10 cellular contexts compared by ENCODE assay signal in genomic region chr3:159796744-159797143, GRCh38. TPM values are rescaled to one million over a fixed set of nuclear protein-coding genes. Genes with fewer than 3 reads are reported as not detected.
DNase-seq lines count a peak whose midpoint lies in the region; ATAC-seq and TF ChIP-seq lines count a peak whose summit lies in the region.
"Had no signal": no experiment of that assay in that cellular context is flagged by ENCODE, and none has a peak within 500 bp of the region (broad histone marks: within the 10 kb centered on the region; RNA-seq: fewer than 3 reads in every experiment).

No MANE protein-coding gene starts in this region.

- no peak for TF ChIP-seq CTCF in sigmoid colon (IDR thresholded peaks at IDR 0.05)

- 55 to 70% methylated on average over 1 of the region's 1 CpG for WGBS in sigmoid colon, 2 donors

- peaks cover 0 to 99% (median 92%) of the 10 kb centered on the region in 4 donors for H3K4me1 ChIP-seq in sigmoid colon
- H3K4me1 ChIP-seq in effector memory CD4-positive, alpha-beta T cell (ENCODE audit: control insufficient read depth, insufficient read depth, low read length, poor library complexity, severe bottlenecking) = no peaks in the 10 kb centered on the region

- no peaks in the 10 kb centered on the region for H3K9me3 ChIP-seq in sigmoid colon
- no peaks in the 10 kb centered on the region for H3K9me3 ChIP-seq in effector memory CD4-positive, alpha-beta T cell (ENCODE audit: control insufficient read depth, low read length)

- no peaks in the 10 kb centered on the region for H3K27me3 ChIP-seq in sigmoid colon
- H3K27me3 ChIP-seq in effector memory CD4-positive, alpha-beta T cell (replicated peaks; ENCODE audit: control insufficient read depth, insufficient read depth, low read length, poor library complexity, severe bottlenecking) = peaks cover 2% of the 10 kb centered on the region

- intact Hi-C loops in sigmoid colon (cut with DNase I) = no loop called here

- H3K36me3 ChIP-seq in sigmoid colon = no peaks in the 10 kb centered on the region
- no peaks in the 10 kb centered on the region for H3K36me3 ChIP-seq in effector memory CD4-positive, alpha-beta T cell (ENCODE audit: control insufficient read depth, insufficient read depth, low read length)

- H3K27ac ChIP-seq in angular gyrus (ENCODE audit: low read depth, low read length) (peak overlapping the region; percentile 90), sigmoid colon (peak overlapping the region; percentile 82 to 90 (median 86))
- H3K27ac ChIP-seq in effector memory CD4-positive, alpha-beta T cell (ENCODE audit: insufficient read depth, low read length, poor library complexity, severe bottlenecking) = no peak overlapping the region

- ATAC-seq in HG03025 (IDR thresholded peaks at IDR 0.05; ENCODE audit: low FRiP score, unreplicated experiment) (no peak), HG03097 (IDR thresholded peaks at IDR 0.05; ENCODE audit: low FRiP score, unreplicated experiment) (no peak)

- no peak for TF ChIP-seq POLR2A in sigmoid colon (IDR thresholded peaks at IDR 0.05)

- peak in 2 of 4 donors; percentile 4 to 19 for TF ChIP-seq EP300 in sigmoid colon (IDR thresholded peaks at IDR 0.05)

- DNase-seq in GM03348 (ENCODE audit: low spot score) (peak; percentile 46), globus pallidus (ENCODE audit: low spot score) (peak; percentile 73), sigmoid colon (no peak), midbrain (lab: John Stamatoyannopoulos, UW) (no peak)
- DNase-seq in effector memory CD4-positive, alpha-beta T cell = no peak
- DNase-seq: KG1, NCI-H82 had no signal

- H3K4me3 ChIP-seq in sigmoid colon = no peak overlapping the region
- H3K4me3 ChIP-seq in effector memory CD4-positive, alpha-beta T cell (ENCODE audit: insufficient read depth, low read depth, low read length, poor library complexity, severe bottlenecking) = no peak overlapping the region

RNA-seq across cellular contexts. Expression of gene SCHIP1, which starts 42.9 kb away (rescaled TPM):
- total RNA-seq in sigmoid colon = 10 to 100 TPM; 19.9 to 44.1 (median 31.3) TPM
- polyA plus RNA-seq in sigmoid colon = 1 to 10 TPM in 2 of 3 donors, not detected in 1; 1.8 to 4.1 TPM

Comparison
In these comparisons a context has a peak if more than half of its experiments do, and no peak if none do; other contexts are left out.
1. DNase-seq: peak in GM03348 (single experiment) and globus pallidus (single experiment); none in sigmoid colon (single experiment), effector memory CD4-positive, alpha-beta T cell (0 of 3) and midbrain (single experiment).